In genomic region chr18:56702946-56703345, GRCh38 we compare ENCODE assay signal across 1 cellular context.
TF ChIP-seq lines count a peak whose summit lies in the region.

No MANE protein-coding gene starts in this region.

TF ChIP-seq in H1, 55 proteins besides CTCF, POLR2A, EP300 and RAD21:
- no peak for TF ChIP-seq RXRA (IDR thresholded peaks at IDR 0.05; ENCODE audit: insufficient read depth, low read depth, low read length)
- peak; percentile 27; the same call in 1 of the 2 replicates for TF ChIP-seq TEAD4 (IDR thresholded peaks at IDR 0.05; ENCODE audit: low read depth, low read length)
